30 cellular contexts compared by ENCODE assay signal in the genomic region with DNA sequence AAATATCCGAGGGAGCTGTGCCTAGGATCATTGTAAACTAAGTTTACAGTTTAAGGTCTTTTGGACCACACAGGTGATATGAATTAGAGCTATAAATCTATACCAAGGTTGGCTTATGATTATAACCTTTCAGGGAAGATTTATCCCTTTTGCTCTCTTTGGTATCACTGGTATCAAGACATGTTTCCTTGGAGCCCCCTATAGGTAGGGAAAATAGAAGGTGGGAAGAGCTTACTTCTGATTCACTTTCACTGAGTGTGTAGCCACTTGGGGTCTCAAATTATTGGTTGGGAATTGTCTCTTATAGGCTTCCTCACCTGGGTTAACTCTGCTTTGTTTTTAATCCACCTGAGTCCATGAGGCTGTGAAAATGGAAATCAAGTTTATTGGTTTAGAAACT.
A peak's percentile ranks its signal among the peaks of the same experiment; 100 is the strongest.
DNase-seq lines count a peak whose midpoint lies in the region; TF ChIP-seq lines count a peak whose summit lies in the region.
"Had no signal": no experiment of that assay in that cellular context is flagged by ENCODE, and none has a peak within 500 bp of the region (broad histone marks: within the 10 kb centered on the region; RNA-seq: fewer than 3 reads in every experiment).

No MANE protein-coding gene starts in this region.

- no peak overlapping the region for H3K4me2 ChIP-seq in OCI-LY3 (ENCODE audit: low read length)

- H3K36me3 ChIP-seq in OCI-LY3 (replicated peaks; ENCODE audit: low read depth, low read length) (no peaks in the 10 kb centered on the region), endodermal cell (ENCODE audit: control insufficient read depth, insufficient read depth, low read length) (no peaks in the 10 kb centered on the region), spleen (no peaks in the 10 kb centered on the region)
- H3K36me3 ChIP-seq: esophagus squamous epithelium, upper lobe of right lung had no signal

- no peaks in the 10 kb centered on the region for H3K27me3 ChIP-seq in OCI-LY3 (ENCODE audit: low read depth, low read length)
- no peaks in the 10 kb centered on the region for H3K27me3 ChIP-seq in endodermal cell (ENCODE audit: control insufficient read depth, insufficient read depth, low read length, poor library complexity, severe bottlenecking)
- no peaks in the 10 kb centered on the region for H3K27me3 ChIP-seq in spleen (replicated peaks in 1 of 7)
- H3K27me3 ChIP-seq: esophagus squamous epithelium, upper lobe of right lung had no signal

- H3K4me1 ChIP-seq in OCI-LY3 (ENCODE audit: low read length) = no peaks in the 10 kb centered on the region
- H3K4me1 ChIP-seq in endodermal cell (ENCODE audit: control insufficient read depth, insufficient read depth, low read length) = peaks cover 7% of the 10 kb centered on the region
- H3K4me1 ChIP-seq in spleen = no peaks in the 10 kb centered on the region
- H3K4me1 ChIP-seq: Caco-2, esophagus squamous epithelium, upper lobe of right lung had no signal

- H3K36me3 Mint-ChIP-seq in endodermal cell (ENCODE audit: low read depth) = no peaks in the 10 kb centered on the region
- H3K36me3 Mint-ChIP-seq: activated naive CD8-positive, alpha-beta T cell treated with anti-CD3 and anti-CD28 coated beads, Interleukin-2, amount 10 ng/mL, durations not matched to agents 7 days and 5 days; naive B cell; T-cell had no signal

- H4K20me1 ChIP-seq in OCI-LY3 (ENCODE audit: insufficient read depth, low read length) = no peaks in the 10 kb centered on the region

- peak; percentile 10; the same call in 1 of the 2 replicates for TF ChIP-seq CTCF in OCI-LY3 (IDR thresholded peaks at IDR 0.05; ENCODE audit: low read depth, low read length)
- TF ChIP-seq CTCF in endodermal cell (conservative IDR thresholded peaks at IDR 0.05) = peak; percentile 67
- TF ChIP-seq CTCF in spleen (IDR thresholded peaks at IDR 0.05 in 8 of 11, conservative IDR thresholded peaks at IDR 0.05 in 3 of 11) = no peak

- no peak overlapping the region for H3K4me3 Mint-ChIP-seq in endodermal cell
- H3K4me3 Mint-ChIP-seq: activated CD8-positive, alpha-beta T cell treated with anti-CD3 and anti-CD28 coated beads for 36 hours; activated naive CD8-positive, alpha-beta T cell treated with anti-CD3 and anti-CD28 coated beads, Interleukin-2, amount 10 ng/mL, durations not matched to agents 7 days and 5 days; B cell; naive B cell; T-cell had no signal

- DNase-seq in NCI-H524 treated with DMSO at 0.1 percent for 48 hours (lab: John Stamatoyannopoulos, UW) (peak; percentile 3), NCI-H524 (lab: John Stamatoyannopoulos, UW) (no peak), endodermal cell (no peak), lung microvascular endothelial cell (ENCODE audit: low read depth in 2 of 2) (peak; percentile 29 to 40), spleen (no peak), NCI-H2029 treated with DMSO at 0.1 percent for 48 hours (lab: John Stamatoyannopoulos, UW) (no peak), AML-193 (lab: John Stamatoyannopoulos, UW) (no peak)
- DNase-seq: activated CD4-positive, CD25-positive, alpha-beta regulatory T cell treated with anti-CD3 and anti-CD28 coated beads, Interleukin-2, amount 50 U/mL, for 72 hours; activated CD8-positive, alpha-beta T cell treated with anti-CD3 and anti-CD28 coated beads for 36 hours; activated effector memory CD4-positive, alpha-beta T cell treated with Interleukin-2 at 50 U/mL for 16 hours; activated naive CD8-positive, alpha-beta T cell treated with anti-CD3 and anti-CD28 coated beads, Interleukin-2, amount 10 ng/mL, durations not matched to agents 7 days and 5 days; activated T-cell treated with anti-CD3 and anti-CD28 coated beads for 4 hours; Caco-2; cerebellar nuclear complex; effector memory CD4-positive, alpha-beta T cell; esophagus squamous epithelium; Kasumi-1; naive B cell; NCI-H1930; NCI-H2227 treated with DMSO at 0.1 percent for 48 hours; occipital lobe; SIG-M5; stimulated activated CD4-positive, alpha-beta T cell treated with anti-CD3 and anti-CD28 coated beads, Interleukin-1b, Interleukin-23, amount 100 ng/mL, for 48 hours; substantia nigra; T-cell; upper lobe of right lung had no signal

- no peaks in the 10 kb centered on the region for H3K79me2 ChIP-seq in OCI-LY3 (ENCODE audit: low read length)

- WGBS in endodermal cell (ENCODE audit: insufficient coverage in 1 of 2, insufficient read length in 1 of 2), 2 experiments = 91 to 100% methylated on average over 1 of the region's 1 CpG
- WGBS in spleen, 5 donors = 71 to 86% (median 78%) methylated on average over 1 of the region's 1 CpG

- TF ChIP-seq POLR2A in spleen (IDR thresholded peaks at IDR 0.05) = no peak

- peaks cover 3% of the 10 kb centered on the region for H3K9me3 Mint-ChIP-seq in endodermal cell
- H3K9me3 Mint-ChIP-seq: activated naive CD8-positive, alpha-beta T cell treated with anti-CD3 and anti-CD28 coated beads, Interleukin-2, amount 10 ng/mL, durations not matched to agents 7 days and 5 days had no signal

- H3K27ac Mint-ChIP-seq in endodermal cell = no peak overlapping the region
- H3K27ac Mint-ChIP-seq: activated CD8-positive, alpha-beta T cell treated with anti-CD3 and anti-CD28 coated beads for 36 hours; activated naive CD8-positive, alpha-beta T cell treated with anti-CD3 and anti-CD28 coated beads, Interleukin-2, amount 10 ng/mL, durations not matched to agents 7 days and 5 days; B cell; naive B cell; T-cell had no signal

- intact Hi-C loops in spleen (cut with DNase I; ENCODE audit: low total_unique reads) = no loop called here

- H3K27ac ChIP-seq in OCI-LY3 (ENCODE audit: low read length) (no peak overlapping the region), endodermal cell (ENCODE audit: low read depth, low read length) (no peak overlapping the region), spleen (no peak overlapping the region)
- H3K27ac ChIP-seq: esophagus squamous epithelium, skin epidermis, upper lobe of right lung had no signal

- peaks cover 8% of the 10 kb centered on the region for H3K4me1 Mint-ChIP-seq in endodermal cell
- H3K4me1 Mint-ChIP-seq: activated naive CD8-positive, alpha-beta T cell treated with anti-CD3 and anti-CD28 coated beads, Interleukin-2, amount 10 ng/mL, durations not matched to agents 7 days and 5 days; B cell; naive B cell; T-cell had no signal

- H3K4me3 ChIP-seq in OCI-LY3 (ENCODE audit: low read length) (no peak overlapping the region), endodermal cell (ENCODE audit: low read length) (no peak overlapping the region), spleen (no peak overlapping the region)
- H3K4me3 ChIP-seq: esophagus squamous epithelium, GM12878, skin epidermis, upper lobe of right lung had no signal

- no peak overlapping the region for H2AFZ ChIP-seq in OCI-LY3 (ENCODE audit: low read depth, low read length)

- no peaks in the 10 kb centered on the region for H3K27me3 Mint-ChIP-seq in endodermal cell (ENCODE audit: insufficient read depth)
- H3K27me3 Mint-ChIP-seq: activated CD8-positive, alpha-beta T cell treated with anti-CD3 and anti-CD28 coated beads for 36 hours; activated naive CD8-positive, alpha-beta T cell treated with anti-CD3 and anti-CD28 coated beads, Interleukin-2, amount 10 ng/mL, durations not matched to agents 7 days and 5 days; B cell; naive B cell; T-cell had no signal

- H3K9ac ChIP-seq in OCI-LY3 (ENCODE audit: low read length) (no peak overlapping the region), endodermal cell (ENCODE audit: extremely low read depth, low read length, poor library complexity, severe bottlenecking) (no peak overlapping the region)

- H3K9me3 ChIP-seq in OCI-LY3 (ENCODE audit: insufficient read depth, low read length) = no peaks in the 10 kb centered on the region
- peaks cover 7% of the 10 kb centered on the region for H3K9me3 ChIP-seq in endodermal cell (ENCODE audit: control insufficient read depth, low read length)
- peaks cover 0 to 16% (median 8%) of the 10 kb centered on the region in 8 donors for H3K9me3 ChIP-seq in spleen
- H3K9me3 ChIP-seq: Caco-2, esophagus squamous epithelium, upper lobe of right lung had no signal

Comparison
In these comparisons a context has a peak if more than half of its experiments do, and no peak if none do; other contexts are left out.
1. DNase-seq: peak in NCI-H524 treated with DMSO at 0.1 percent for 48 hours (single experiment) and lung microvascular endothelial cell (2 of 2); none in NCI-H524 (0 of 2), endodermal cell (single experiment), spleen (single experiment), NCI-H2029 treated with DMSO at 0.1 percent for 48 hours (single experiment) and AML-193 (0 of 2).
2. CTCF ChIP-seq: peak in OCI-LY3 (single experiment) and endodermal cell (single experiment); none in spleen (0 of 11).